In the genomic region with DNA sequence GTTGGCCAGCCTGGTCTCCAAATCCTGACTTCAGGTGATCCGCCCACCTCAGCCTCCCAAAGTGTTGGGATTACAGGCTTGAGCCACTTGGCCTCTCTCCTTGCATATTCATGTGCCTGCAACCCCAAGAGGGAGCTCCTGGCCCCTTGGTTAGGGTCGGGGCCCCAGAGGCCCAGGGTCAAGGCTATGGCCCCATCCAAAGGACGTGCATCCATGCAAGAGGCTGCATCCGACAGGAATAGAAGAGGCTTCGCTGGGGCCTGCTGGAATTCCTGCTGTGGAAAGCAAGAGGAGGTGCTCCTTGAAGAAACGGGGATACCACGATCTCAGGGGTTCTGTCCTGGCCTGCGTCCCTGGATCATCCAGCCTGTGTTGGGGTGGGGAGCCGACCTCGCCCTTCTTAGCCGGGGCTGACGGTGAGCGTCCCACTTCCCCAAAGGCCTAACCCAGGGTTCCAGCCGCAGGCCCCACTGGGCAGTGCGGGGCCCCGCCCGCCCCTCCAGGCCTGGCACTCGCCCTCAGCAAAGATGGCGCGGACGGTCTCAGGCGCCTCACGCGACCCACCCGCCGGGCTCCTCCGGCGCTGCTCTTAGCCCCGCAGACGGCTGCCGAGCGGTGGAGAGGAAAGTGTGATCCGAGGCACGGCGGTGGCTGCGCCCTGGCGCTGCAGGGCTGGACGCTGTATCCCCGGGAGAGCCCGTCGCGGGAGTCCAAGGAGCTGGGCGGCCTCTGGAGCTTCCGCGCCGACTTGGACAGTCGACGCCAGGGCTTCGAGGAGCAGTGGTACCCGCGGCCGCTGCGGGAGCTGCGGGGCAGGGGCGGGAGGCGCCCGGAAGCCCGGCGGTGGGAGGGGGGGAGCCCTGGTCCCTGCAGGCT, we compare ENCODE assay signal across 32 cellular contexts. TPM values are rescaled to one million over a fixed set of nuclear protein-coding genes. Genes with fewer than 3 reads are reported as not detected.
"Had no signal": no experiment of that assay in that cellular context is flagged by ENCODE, and none has a peak within 500 bp of the region (broad histone marks: within the 10 kb centered on the region; RNA-seq: fewer than 3 reads in every experiment).

No MANE protein-coding gene starts in this region.

- H3K36me3 Mint-ChIP-seq: activated CD8-positive, alpha-beta memory T cell treated with anti-CD3 and anti-CD28 coated beads, Interleukin-2, amount 10 ng/mL, durations not matched to agents 7 days and 5 days; brain; immature natural killer cell had no signal

- H3K4me3 ChIP-seq: adrenal gland, ascending aorta, cardiac muscle cell, heart left ventricle, lower lobe of right lung, smooth muscle cell, stomach, transverse colon, uterus had no signal

- H3K9me3 ChIP-seq: adrenal gland had no signal

- H3K27me3 Mint-ChIP-seq: activated CD4-positive, alpha-beta T cell treated with anti-CD3 and anti-CD28 coated beads for 36 hours; activated CD8-positive, alpha-beta memory T cell treated with anti-CD3 and anti-CD28 coated beads, Interleukin-2, amount 10 ng/mL, durations not matched to agents 7 days and 5 days; activated naive CD8-positive, alpha-beta T cell treated with anti-CD3 and anti-CD28 coated beads for 36 hours; brain; natural killer cell treated with Interleukin-12 subunit alpha and Interleukin-12 subunit beta and Interleukin-15 and Interleukin-18, amount 100 ng/mL, for 72 hours; progenitor cell of endocrine pancreas; stimulated activated naive B cell treated with anti-CD40 and anti-IgM and Interleukin-4, amounts not matched to agents 10 μg/mL and 1 μg/mL and 100 μg/mL, for 72 hours had no signal

- H3K4me1 ChIP-seq: adrenal gland, ascending aorta, heart left ventricle, lower lobe of right lung, stomach, transverse colon, uterus had no signal

- H3K27me3 ChIP-seq: adrenal gland, ascending aorta, cardiac muscle cell, heart left ventricle, stomach, transverse colon, uterus had no signal

- DNase-seq: activated CD4-positive, alpha-beta T cell treated with anti-CD3 and anti-CD28 coated beads for 36 hours; activated CD4-positive, CD25-positive, alpha-beta regulatory T cell; activated CD8-positive, alpha-beta memory T cell treated with anti-CD3 and anti-CD28 coated beads, Interleukin-2, amount 10 ng/mL, durations not matched to agents 7 days and 5 days; activated CD8-positive, alpha-beta T cell treated with anti-CD3 and anti-CD28 coated beads, Interleukin-2, amount 10 ng/mL, durations not matched to agents 7 days and 5 days; activated naive CD4-positive, alpha-beta T cell treated with anti-CD3 and anti-CD28 coated beads for 36 hours; activated naive CD8-positive, alpha-beta T cell treated with anti-CD3 and anti-CD28 coated beads for 36 hours; activated T-cell treated with anti-CD3 and anti-CD28 coated beads for 4 hours; activated T-cell treated with anti-CD3 and anti-CD28 coated beads, Interleukin-2, amount 50 U/mL, for 72 hours; cortex of kidney; heart left ventricle; hypothalamus; immature natural killer cell; kidney; left colon; lower lobe of right lung; mesenchymal stem cell; stimulated activated CD4-positive, alpha-beta T cell treated with anti-CD3 and anti-CD28 coated beads, Interleukin-15, amount 100 ng/mL, for 24 hours; stimulated activated CD4-positive, alpha-beta T cell treated with anti-CD3 and anti-CD28 coated beads, Interleukin-2, amount 100 ng/mL, for 24 hours; stimulated activated naive B cell treated with anti-CD40 and anti-IgM and Interleukin-4, amounts not matched to agents 10 μg/mL and 1 μg/mL and 100 μg/mL, for 72 hours; stomach; transverse colon; uterus had no signal

- H3K9me3 Mint-ChIP-seq: natural killer cell treated with Interleukin-12 subunit alpha and Interleukin-12 subunit beta and Interleukin-15 and Interleukin-18, amount 100 ng/mL, for 72 hours had no signal

- H3K36me3 ChIP-seq: adrenal gland, ascending aorta, cardiac muscle cell, heart left ventricle, lower lobe of right lung, stomach, transverse colon, uterus had no signal

- H3K4me3 Mint-ChIP-seq: activated CD4-positive, alpha-beta T cell treated with anti-CD3 and anti-CD28 coated beads for 36 hours; activated CD8-positive, alpha-beta memory T cell treated with anti-CD3 and anti-CD28 coated beads, Interleukin-2, amount 10 ng/mL, durations not matched to agents 7 days and 5 days; activated CD8-positive, alpha-beta T cell treated with anti-CD3 and anti-CD28 coated beads, Interleukin-2, amount 10 ng/mL, durations not matched to agents 7 days and 5 days; activated naive CD4-positive, alpha-beta T cell treated with anti-CD3 and anti-CD28 coated beads for 36 hours; activated naive CD8-positive, alpha-beta T cell treated with anti-CD3 and anti-CD28 coated beads for 36 hours; activated T-cell treated with anti-CD3 and anti-CD28 coated beads, Interleukin-2, amount 50 U/mL, for 72 hours; brain; immature natural killer cell; natural killer cell treated with Interleukin-12 subunit alpha and Interleukin-12 subunit beta and Interleukin-15 and Interleukin-18, amount 100 ng/mL, for 72 hours; stimulated activated naive B cell treated with anti-CD40 and anti-IgM and Interleukin-4, amounts not matched to agents 10 μg/mL and 1 μg/mL and 100 μg/mL, for 72 hours had no signal

- H3K27ac ChIP-seq: adrenal gland, ascending aorta, cardiac muscle cell, heart left ventricle, lower lobe of right lung, stomach, transverse colon, uterus had no signal

- H3K27ac Mint-ChIP-seq: activated CD4-positive, alpha-beta T cell treated with anti-CD3 and anti-CD28 coated beads for 36 hours; activated CD8-positive, alpha-beta memory T cell treated with anti-CD3 and anti-CD28 coated beads, Interleukin-2, amount 10 ng/mL, durations not matched to agents 7 days and 5 days; activated CD8-positive, alpha-beta T cell treated with anti-CD3 and anti-CD28 coated beads, Interleukin-2, amount 10 ng/mL, durations not matched to agents 7 days and 5 days; activated naive CD4-positive, alpha-beta T cell treated with anti-CD3 and anti-CD28 coated beads for 36 hours; activated naive CD8-positive, alpha-beta T cell treated with anti-CD3 and anti-CD28 coated beads for 36 hours; activated T-cell treated with anti-CD3 and anti-CD28 coated beads, Interleukin-2, amount 50 U/mL, for 72 hours; brain; immature natural killer cell; natural killer cell treated with Interleukin-12 subunit alpha and Interleukin-12 subunit beta and Interleukin-15 and Interleukin-18, amount 100 ng/mL, for 72 hours; progenitor cell of endocrine pancreas; stimulated activated naive B cell treated with anti-CD40 and anti-IgM and Interleukin-4, amounts not matched to agents 10 μg/mL and 1 μg/mL and 100 μg/mL, for 72 hours had no signal

- H3K4me1 Mint-ChIP-seq: activated CD4-positive, alpha-beta T cell treated with anti-CD3 and anti-CD28 coated beads for 36 hours; activated CD8-positive, alpha-beta memory T cell treated with anti-CD3 and anti-CD28 coated beads, Interleukin-2, amount 10 ng/mL, durations not matched to agents 7 days and 5 days; activated naive CD8-positive, alpha-beta T cell treated with anti-CD3 and anti-CD28 coated beads for 36 hours; brain; immature natural killer cell; stimulated activated naive B cell treated with anti-CD40 and anti-IgM and Interleukin-4, amounts not matched to agents 10 μg/mL and 1 μg/mL and 100 μg/mL, for 72 hours had no signal

RNA-seq across cellular contexts. Expression of a gene that starts 54.7 kb away (rescaled TPM):
- total RNA-seq: activated CD8-positive, alpha-beta memory T cell treated with anti-CD3 and anti-CD28 coated beads, Interleukin-2, amount 10 ng/mL, durations not matched to agents 7 days and 5 days; activated CD8-positive, alpha-beta T cell treated with anti-CD3 and anti-CD28 coated beads, Interleukin-2, amount 10 ng/mL, durations not matched to agents 7 days and 5 days; ascending aorta; cardiac muscle cell; endothelial cell of umbilical vein; fibroblast of villous mesenchyme; progenitor cell of endocrine pancreas; smooth muscle cell had no signal
- polyA plus RNA-seq: cardiac muscle cell, endothelial cell of umbilical vein, fibroblast of lung, smooth muscle cell, stomach had no signal
